Comparison of ENCODE assay signal across 15 cellular contexts in the genomic region with DNA sequence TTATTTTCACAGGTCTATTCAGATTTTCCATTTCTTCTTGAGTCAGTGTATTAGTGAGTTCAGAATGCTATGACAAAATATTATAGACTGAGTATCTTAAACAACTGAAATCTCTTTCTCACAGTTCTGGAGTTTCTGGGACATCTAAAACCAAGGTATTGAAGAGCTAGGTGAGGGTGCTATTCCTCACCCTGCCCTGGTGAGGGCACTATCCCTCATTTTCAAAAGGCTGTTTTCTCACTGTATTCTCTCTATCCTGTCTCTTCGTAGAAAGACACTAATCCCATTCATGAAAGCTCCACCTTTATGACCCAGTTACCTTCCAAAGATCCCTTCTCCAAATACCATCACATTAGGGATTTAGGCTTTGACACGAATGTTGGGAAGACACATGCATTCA.
DNase-seq lines count a peak whose midpoint lies in the region; ATAC-seq, FAIRE-seq and TF ChIP-seq lines count a peak whose summit lies in the region.
"Had no signal": no experiment of that assay in that cellular context is flagged by ENCODE, and none has a peak within 500 bp of the region (broad histone marks: within the 10 kb centered on the region; RNA-seq: fewer than 3 reads in every experiment).

No MANE protein-coding gene starts in this region.

- no peaks in the 10 kb centered on the region for H3K27me3 ChIP-seq in NT2/D1 (ENCODE audit: insufficient read depth, insufficient read length)
- H3K27me3 ChIP-seq: SJSA1 had no signal

- DNase-seq in NT2/D1 (ENCODE audit: low read depth, low spot score) (peak; percentile 3), fibroblast of the aortic adventitia (ENCODE audit: low read depth) (no peak), GM12892 (ENCODE audit: insufficient read length) (no peak)
- no peak for DNase-seq in activated CD4-positive, alpha-beta T cell treated with anti-CD3 and anti-CD28 coated beads, Interleukin-2, amount 50 U/mL, for 48 hours
- DNase-seq: C1 segment of cervical spinal cord; stimulated activated CD4-positive, alpha-beta T cell treated with anti-CD3 and anti-CD28 coated beads, Interleukin-12 subunit alpha, Interleukin-12 subunit beta, amount 100 ng/mL, for 4 hours had no signal

- no peak overlapping the region for H3K27ac ChIP-seq in C4-2B
- H3K27ac ChIP-seq: SJSA1 had no signal

- H3K4me1 ChIP-seq in NT2/D1 (ENCODE audit: insufficient read depth, insufficient read length) = no peaks in the 10 kb centered on the region
- H3K4me1 ChIP-seq: SJSA1 had no signal

- ATAC-seq in GM19463 (IDR thresholded peaks at IDR 0.05; ENCODE audit: unreplicated experiment) (peak; percentile 69), HG03520 (IDR thresholded peaks at IDR 0.05; ENCODE audit: unreplicated experiment) (no peak), GM18520 (IDR thresholded peaks at IDR 0.05; ENCODE audit: unreplicated experiment) (no peak)
- ATAC-seq: activated CD4-positive, CD25-positive, alpha-beta regulatory T cell treated with anti-CD3 and anti-CD28 coated beads, Interleukin-2, amount 50 U/mL, for 24 hours; natural killer cell treated with Interleukin-12 subunit alpha and Interleukin-12 subunit beta and Interleukin-15 and Interleukin-18, amount 100 ng/mL, for 72 hours had no signal

- no peak for FAIRE-seq in GM12892 (lab: Jason Lieb, UNC)
- FAIRE-seq: GM19239, islet of Langerhans had no signal

- peak; percentile 61 for TF ChIP-seq CTCF in C4-2B (conservative IDR thresholded peaks at IDR 0.05)
- peak; percentile 18 for TF ChIP-seq CTCF in fibroblast of the aortic adventitia (IDR thresholded peaks at IDR 0.05; ENCODE audit: insufficient read depth, low read length)

- H3K4me3 ChIP-seq in NT2/D1 (ENCODE audit: insufficient read length, low read depth) = no peak overlapping the region
- no peak overlapping the region for H3K4me3 ChIP-seq in fibroblast of the aortic adventitia (ENCODE audit: low read depth, low read length)
- H3K4me3 ChIP-seq: SJSA1 had no signal

- TF ChIP-seq POLR2A in GM12892 (IDR thresholded peaks at IDR 0.05; ENCODE audit: low read depth, low read length) = no peak

- H3K9ac ChIP-seq in NT2/D1 (ENCODE audit: insufficient read length, low read depth) = no peak overlapping the region

- no peaks in the 10 kb centered on the region for H3K36me3 ChIP-seq in NT2/D1 (ENCODE audit: insufficient read depth, insufficient read length, low read length)
- H3K36me3 ChIP-seq: SJSA1 had no signal

- H3K9me3 ChIP-seq in NT2/D1 (ENCODE audit: insufficient read depth, low read length) = no peaks in the 10 kb centered on the region
- H3K9me3 ChIP-seq: SJSA1 had no signal
